In genomic region chr16:68592466-68593337, GRCh38 we compare ENCODE assay signal across 14 cellular contexts. TPM values are rescaled to one million over a fixed set of nuclear protein-coding genes. Genes with fewer than 3 reads are reported as not detected.
DNase-seq lines count a peak whose midpoint lies in the region; ATAC-seq and TF ChIP-seq lines count a peak whose summit lies in the region.
"Had no signal": no experiment of that assay in that cellular context is flagged by ENCODE, and none has a peak within 500 bp of the region (broad histone marks: within the 10 kb centered on the region; RNA-seq: fewer than 3 reads in every experiment).

No MANE protein-coding gene starts in this region.

- H3K27ac Mint-ChIP-seq in naive B cell = no peak overlapping the region
- H3K27ac Mint-ChIP-seq: dendritic cell treated with granulocyte-macrophage colony-stimulating factor and Interleukin-4, amounts not matched to agents 40 ng/mL and 50 ng/mL, for 4 days; stimulated activated effector memory CD8-positive, alpha-beta T cell treated with anti-CD3 and anti-CD28 coated beads, Interleukin-12 subunit alpha, Interleukin-12 subunit beta, amount 100 ng/mL, for 72 hours had no signal

- intact Hi-C loops in head of caudate nucleus (cut with DNase I) = no loop called here

- no peak overlapping the region for H3K4me2 ChIP-seq in Karpas-422 (ENCODE audit: low read depth, low read length, poor library complexity, severe bottlenecking)

- no peak overlapping the region for H3K4me3 Mint-ChIP-seq in naive B cell
- H3K4me3 Mint-ChIP-seq: activated T-cell treated with anti-CD3 and anti-CD28 coated beads, Interleukin-2, amount 50 U/mL, for 4 hours; dendritic cell treated with granulocyte-macrophage colony-stimulating factor and Interleukin-4, amounts not matched to agents 40 ng/mL and 50 ng/mL, for 4 days; stimulated activated effector memory CD8-positive, alpha-beta T cell treated with anti-CD3 and anti-CD28 coated beads, Interleukin-12 subunit alpha, Interleukin-12 subunit beta, amount 100 ng/mL, for 72 hours had no signal

- no peak overlapping the region for H3K27ac ChIP-seq in Karpas-422 (ENCODE audit: low read length)
- H3K27ac ChIP-seq in brain microvascular endothelial cell = no peak overlapping the region
- H3K27ac ChIP-seq: SK-N-MC had no signal

- in situ Hi-C loops in brain microvascular endothelial cell (cut with HindIII; ENCODE audit: low pct_ligation_motif_present, low sequenced_read_pairs) = no loop called here

- H3K27me3 Mint-ChIP-seq in naive B cell = peaks cover 5 to 23% (median 22%) of the 10 kb centered on the region in 3 donors

- H2AFZ ChIP-seq in Karpas-422 (ENCODE audit: low read length) = no peak overlapping the region

- H3K9me2 ChIP-seq in Karpas-422 (replicated peaks; ENCODE audit: insufficient read depth, low read length) = no peaks in the 10 kb centered on the region

- H4K20me1 ChIP-seq in Karpas-422 (ENCODE audit: insufficient read depth, low read depth, low read length) = no peaks in the 10 kb centered on the region

- H3K4me3 ChIP-seq in Karpas-422 (ENCODE audit: low read length) (no peak overlapping the region), brain microvascular endothelial cell (ENCODE audit: low read depth, low read length) (no peak overlapping the region)
- H3K4me3 ChIP-seq: SK-N-MC had no signal

- peak; percentile 18 for DNase-seq in EH (ENCODE audit: low read depth)
- DNase-seq in Karpas-422 = peak; percentile 74
- DNase-seq in brain microvascular endothelial cell = peak; percentile 12
- DNase-seq in naive B cell = peak; percentile 3
- no peak for DNase-seq in NCI-H1436 (lab: John Stamatoyannopoulos, UW)
- DNase-seq in kidney tubule cell (ENCODE audit: low spot score) = no peak
- no peak for DNase-seq in head of caudate nucleus
- DNase-seq: activated T-cell treated with anti-CD3 and anti-CD28 coated beads, Interleukin-2, amount 50 U/mL, for 4 hours; HCEC 1CT; kidney glomerular epithelial cell had no signal

- H3K27me3 ChIP-seq in Karpas-422 (ENCODE audit: low read length) (no peaks in the 10 kb centered on the region), brain microvascular endothelial cell (replicated peaks) (no peaks in the 10 kb centered on the region)

- H3K9me3 Mint-ChIP-seq in naive B cell = peaks cover 4 to 25% (median 11%) of the 10 kb centered on the region in 7 donors
- H3K9me3 Mint-ChIP-seq: activated T-cell treated with anti-CD3 and anti-CD28 coated beads, Interleukin-2, amount 50 U/mL, for 4 hours; dendritic cell treated with granulocyte-macrophage colony-stimulating factor and Interleukin-4, amounts not matched to agents 40 ng/mL and 50 ng/mL, for 4 days had no signal

- no peaks in the 10 kb centered on the region for H3K9me3 ChIP-seq in Karpas-422 (ENCODE audit: low read length)

- peak; percentile 40 for TF ChIP-seq CTCF in brain microvascular endothelial cell (IDR thresholded peaks at IDR 0.05; ENCODE audit: low read depth, low read length, missing control alignments)

- no peak for ATAC-seq in naive B cell (ENCODE audit: low read depth in 2 of 2)
- no peak for ATAC-seq in HG02571 (IDR thresholded peaks at IDR 0.05; ENCODE audit: unreplicated experiment)
- ATAC-seq: activated T-cell treated with anti-CD3 and anti-CD28 coated beads, Interleukin-2, amount 50 U/mL, for 4 hours; stimulated activated effector memory CD8-positive, alpha-beta T cell treated with anti-CD3 and anti-CD28 coated beads, Interleukin-12 subunit alpha, Interleukin-12 subunit beta, amount 100 ng/mL, for 72 hours had no signal

- H3K4me1 ChIP-seq in Karpas-422 (ENCODE audit: low read length) = peaks cover 3% of the 10 kb centered on the region; the same call in 1 of the 2 replicates

- H3K36me3 ChIP-seq in Karpas-422 (ENCODE audit: insufficient read depth, low read length) (no peaks in the 10 kb centered on the region), brain microvascular endothelial cell (replicated peaks) (no peaks in the 10 kb centered on the region)

- H3K79me2 ChIP-seq in Karpas-422 (ENCODE audit: low read length) = no peaks in the 10 kb centered on the region

- peaks cover 2 to 6% (median 4%) of the 10 kb centered on the region in 3 donors for H3K4me1 Mint-ChIP-seq in naive B cell
- H3K4me1 Mint-ChIP-seq: stimulated activated effector memory CD8-positive, alpha-beta T cell treated with anti-CD3 and anti-CD28 coated beads, Interleukin-12 subunit alpha, Interleukin-12 subunit beta, amount 100 ng/mL, for 72 hours had no signal

- no peak overlapping the region for H3K9ac ChIP-seq in Karpas-422 (ENCODE audit: low read length)

- H3K36me3 Mint-ChIP-seq in naive B cell = peaks cover 13 to 26% of the 10 kb centered on the region in 2 donors
- H3K36me3 Mint-ChIP-seq: stimulated activated effector memory CD8-positive, alpha-beta T cell treated with anti-CD3 and anti-CD28 coated beads, Interleukin-12 subunit alpha, Interleukin-12 subunit beta, amount 100 ng/mL, for 72 hours had no signal

RNA-seq across cellular contexts. Expression of gene CDH3, which starts 52.4 kb away (rescaled TPM):
- total RNA-seq in Karpas-422 (2014; rRNA removed; shearing (Covaris generic); ENCODE audit: low replicate concordance) = 0.97 TPM in 1 of 2 replicates, not detected in the other
- under 1 TPM in 1 of 6 donors, not detected in 5; 0.25 TPM for polyA plus RNA-seq in naive B cell (ENCODE audit: low read depth in 6 of 6)

RNA-seq across cellular contexts. Expression of gene ZFP90, which starts 53.6 kb away (rescaled TPM):
- total RNA-seq in Karpas-422 (2014; rRNA removed; shearing (Covaris generic); ENCODE audit: low replicate concordance) = 24.1 and 34.8 TPM in 2 replicates
- polyA plus RNA-seq in naive B cell (ENCODE audit: low read depth in 6 of 6) = 10 to 100 TPM; 11.0 to 17.4 (median 13.5) TPM

Comparison
In these comparisons a context has a peak if more than half of its experiments do, and no peak if none do; other contexts are left out.
1. DNase-seq: peak in EH (single experiment), Karpas-422 (single experiment), brain microvascular endothelial cell (single experiment) and naive B cell (single experiment); none in NCI-H1436 (single experiment), kidney tubule cell (single experiment) and head of caudate nucleus (0 of 42).